8 cellular contexts compared by ENCODE assay signal in genomic region chr9:95763006-95763405, GRCh38.
"Had no signal": no experiment of that assay in that cellular context is flagged by ENCODE, and none has a peak within 500 bp of the region (broad histone marks: within the 10 kb centered on the region; RNA-seq: fewer than 3 reads in every experiment).

No MANE protein-coding gene starts in this region.

- H2AFZ ChIP-seq: GM23248 had no signal

- H3K4me3 ChIP-seq: GM23248 had no signal

- H3K27ac ChIP-seq: GM23248, HL-60, KMS-11 had no signal

- H3K4me3 Mint-ChIP-seq: H9 had no signal

- H3K27ac Mint-ChIP-seq: H9 had no signal

- H3K4me2 ChIP-seq: KMS-11 had no signal

- H3K9me3 Mint-ChIP-seq: H9 had no signal

- H3K9ac ChIP-seq: GM23248, KMS-11 had no signal

- DNase-seq: GM23248, GOT3, H9, HCEC 1CT, IMR-90, KBM-7 had no signal
